In genomic region chr14:83289390-83289789, GRCh38 we compare ENCODE assay signal across 1 cellular context.
TF ChIP-seq lines count a peak whose summit lies in the region.

No MANE protein-coding gene starts in this region.

TF ChIP-seq in GM12878, 131 proteins besides CTCF, POLR2A, EP300 and RAD21 (continued from another document):
- TF ChIP-seq ZNF687 (IDR thresholded peaks at IDR 0.05): no peak
